Comparison of ENCODE assay signal across 1 cellular context in the genomic region with DNA sequence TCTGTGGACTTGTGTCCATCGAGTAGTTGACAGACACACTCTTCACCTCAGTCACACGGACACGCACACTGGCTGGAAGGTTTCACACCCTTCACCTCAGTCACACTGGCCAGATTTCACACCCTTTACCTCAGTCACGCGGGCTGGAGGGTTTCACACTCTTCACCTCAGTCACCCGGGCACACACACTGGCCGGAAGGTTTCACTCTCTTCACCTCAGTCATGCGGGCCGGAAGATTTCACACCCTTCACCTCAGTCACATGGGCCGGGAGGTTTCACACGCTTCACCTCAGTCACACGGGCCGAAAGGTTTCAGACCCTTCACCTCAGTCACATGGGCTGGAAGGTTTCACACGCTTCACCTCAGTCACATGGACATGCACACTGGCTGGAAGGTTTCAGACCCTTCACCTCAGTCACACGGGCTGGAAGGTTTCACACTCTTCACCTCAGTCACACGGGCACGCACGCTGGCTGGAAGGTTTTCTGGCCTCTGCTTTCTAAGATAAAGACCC.
TF ChIP-seq lines count a peak whose summit lies in the region.

No MANE protein-coding gene starts in this region.

TF ChIP-seq in GM12878, 131 proteins besides CTCF, POLR2A, EP300 and RAD21 (continues in another document):
- TF ChIP-seq ZNF592 (IDR thresholded peaks at IDR 0.05) (no peak), HCFC1 (IDR thresholded peaks at IDR 0.05; ENCODE audit: low read length) (peak; percentile 43; the same call in 1 of the 2 replicates), ESRRA (IDR thresholded peaks at IDR 0.05; ENCODE audit: low read length) (no peak; the same call in 1 of the 2 replicates), GABPA (IDR thresholded peaks at IDR 0.05; ENCODE audit: low read depth) (no peak), NFXL1 (IDR thresholded peaks at IDR 0.05; ENCODE audit: borderline replicate concordance) (no peak), PKNOX1 (IDR thresholded peaks at IDR 0.05) (peak; percentile 81), SIN3A (IDR thresholded peaks at IDR 0.05; ENCODE audit: low read depth, low read length) (no peak), RB1 (IDR thresholded peaks at IDR 0.05; ENCODE audit: borderline replicate concordance) (no peak), ZNF274 (IDR thresholded peaks at IDR 0.05; ENCODE audit: insufficient read depth, insufficient read length) (no peak), STAT1 (conservative IDR thresholded peaks at IDR 0.05) (no peak), ZNF207 (IDR thresholded peaks at IDR 0.05; ENCODE audit: borderline replicate concordance) (no peak), TAF1 (IDR thresholded peaks at IDR 0.05; ENCODE audit: borderline replicate concordance, low read depth, low read length) (0 out of 2 replicates have a peak, but pooled peaks have one; percentile 33), NFIC (IDR thresholded peaks at IDR 0.05; ENCODE audit: low read depth, low read length) (peak; percentile 85; the same call in 1 of the 2 replicates), HDAC2 (IDR thresholded peaks at IDR 0.05) (no peak), RAD51 (IDR thresholded peaks at IDR 0.05) (peak; percentile 97), ZNF687 (IDR thresholded peaks at IDR 0.05) (peak; percentile 91), RELA (IDR thresholded peaks at IDR 0.05; ENCODE audit: borderline replicate concordance, partially characterized antibody) (peak; percentile 36), CEBPZ (IDR thresholded peaks at IDR 0.05; ENCODE audit: low read depth, low read length) (no peak), SMAD5 (IDR thresholded peaks at IDR 0.05; ENCODE audit: low read depth) (no peak), ZBTB40 (IDR thresholded peaks at IDR 0.05; ENCODE audit: borderline replicate concordance) (no peak), NFYA (IDR thresholded peaks at IDR 0.05; ENCODE audit: borderline replicate concordance, low read depth, low read length) (no peak), USF2 (IDR thresholded peaks at IDR 0.05; ENCODE audit: borderline replicate concordance, low read depth, low read length) (peak; percentile 94), IKZF1 (conservative IDR thresholded peaks at IDR 0.05) (peak; percentile 69), SREBF2 (IDR thresholded peaks at IDR 0.05; ENCODE audit: low read length) (no peak), STAT3 (IDR thresholded peaks at IDR 0.05; ENCODE audit: low read depth, low read length) (no peak; the same call in 1 of the 2 replicates), HDAC6 (IDR thresholded peaks at IDR 0.05; ENCODE audit: unreplicated experiment) (no peak), NBN (IDR thresholded peaks at IDR 0.05) (peak; percentile 95; the same call in 1 of the 2 replicates), GATAD2B (conservative IDR thresholded peaks at IDR 0.05; ENCODE audit: low read depth) (peak; percentile 63)
- TF ChIP-seq, protein P1, sequence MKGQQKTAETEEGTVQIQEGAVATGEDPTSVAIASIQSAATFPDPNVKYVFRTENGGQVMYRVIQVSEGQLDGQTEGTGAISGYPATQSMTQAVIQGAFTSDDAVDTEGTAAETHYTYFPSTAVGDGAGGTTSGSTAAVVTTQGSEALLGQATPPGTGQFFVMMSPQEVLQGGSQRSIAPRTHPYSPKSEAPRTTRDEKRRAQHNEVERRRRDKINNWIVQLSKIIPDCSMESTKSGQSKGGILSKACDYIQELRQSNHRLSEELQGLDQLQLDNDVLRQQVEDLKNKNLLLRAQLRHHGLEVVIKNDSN (IDR thresholded peaks at IDR 0.05; ENCODE audit: borderline replicate concordance, extremely low read length, insufficient read depth, low read depth, low read length), result peak; percentile 91
- TF ChIP-seq, protein P2, sequence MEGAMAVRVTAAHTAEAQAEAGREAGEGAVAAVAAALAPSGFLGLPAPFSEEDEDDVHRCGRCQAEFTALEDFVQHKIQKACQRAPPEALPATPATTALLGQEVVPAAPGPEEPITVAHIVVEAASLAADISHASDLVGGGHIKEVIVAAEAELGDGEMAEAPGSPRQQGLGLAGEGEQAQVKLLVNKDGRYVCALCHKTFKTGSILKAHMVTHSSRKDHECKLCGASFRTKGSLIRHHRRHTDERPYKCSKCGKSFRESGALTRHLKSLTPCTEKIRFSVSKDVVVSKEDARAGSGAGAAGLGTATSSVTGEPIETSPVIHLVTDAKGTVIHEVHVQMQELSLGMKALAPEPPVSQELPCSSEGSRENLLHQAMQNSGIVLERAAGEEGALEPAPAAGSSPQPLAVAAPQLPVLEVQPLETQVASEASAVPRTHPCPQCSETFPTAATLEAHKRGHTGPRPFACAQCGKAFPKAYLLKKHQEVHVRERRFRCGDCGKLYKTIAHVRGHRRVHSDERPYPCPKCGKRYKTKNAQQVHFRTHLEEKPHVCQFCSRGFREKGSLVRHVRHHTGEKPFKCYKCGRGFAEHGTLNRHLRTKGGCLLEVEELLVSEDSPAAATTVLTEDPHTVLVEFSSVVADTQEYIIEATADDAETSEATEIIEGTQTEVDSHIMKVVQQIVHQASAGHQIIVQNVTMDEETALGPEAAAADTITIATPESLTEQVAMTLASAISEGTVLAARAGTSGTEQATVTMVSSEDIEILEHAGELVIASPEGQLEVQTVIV (IDR thresholded peaks at IDR 0.05; ENCODE audit: borderline replicate concordance, partially characterized antibody), result peak; percentile 11
